1 cellular context compared by ENCODE assay signal in the genomic region with DNA sequence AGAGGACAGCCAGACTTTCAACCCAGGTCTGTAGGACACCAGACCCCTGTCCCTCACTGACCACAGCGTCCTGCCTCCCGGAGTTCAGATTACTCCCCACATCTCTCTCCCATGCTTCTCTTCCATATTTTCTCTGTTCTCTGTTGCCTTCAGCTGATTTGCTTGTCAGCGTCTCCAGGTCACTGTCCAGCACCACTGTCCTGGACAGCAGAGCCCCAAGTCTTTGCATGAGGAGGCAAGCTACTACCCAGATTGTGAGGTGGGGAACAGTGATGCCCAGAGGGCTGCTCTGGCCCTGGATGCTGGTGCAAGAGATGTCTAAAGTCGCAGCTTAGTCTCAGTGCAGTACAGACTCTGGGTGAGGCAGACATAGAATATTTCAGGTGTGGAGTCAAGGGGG.
TF ChIP-seq lines count a peak whose summit lies in the region.

No MANE protein-coding gene starts in this region.

TF ChIP-seq in SK-N-SH, 30 proteins besides CTCF, POLR2A, EP300 and RAD21 (continued from another document):
- TF ChIP-seq ELF1 (IDR thresholded peaks at IDR 0.05), result no peak
- TF ChIP-seq FOSL2 (IDR thresholded peaks at IDR 0.05; ENCODE audit: borderline replicate concordance, low read depth), result no peak
TF ChIP-seq in SK-N-SH: peak in this region for 1.
